In genomic region chr11:2092956-2093412, GRCh38 we compare ENCODE assay signal across 9 cellular contexts. TPM values are rescaled to one million over a fixed set of nuclear protein-coding genes. Genes with fewer than 3 reads are reported as not detected.
DNase-seq lines count a peak whose midpoint lies in the region; ATAC-seq and TF ChIP-seq lines count a peak whose summit lies in the region.
"Had no signal": no experiment of that assay in that cellular context is flagged by ENCODE, and none has a peak within 500 bp of the region (broad histone marks: within the 10 kb centered on the region; RNA-seq: fewer than 3 reads in every experiment).

No MANE protein-coding gene starts in this region.

- no peak overlapping the region for H3K4me3 ChIP-seq in kidney epithelial cell (ENCODE audit: low read depth, low read length)
- H3K4me3 ChIP-seq: cardiac muscle cell had no signal

- no peaks in the 10 kb centered on the region for H3K27me3 ChIP-seq in kidney epithelial cell (ENCODE audit: control insufficient read depth, insufficient read depth, low read length)
- H3K27me3 ChIP-seq: cardiac muscle cell had no signal

- no peak for TF ChIP-seq CTCF in kidney epithelial cell (IDR thresholded peaks at IDR 0.05; ENCODE audit: insufficient read depth, low read length, poor library complexity, severe bottlenecking)

- DNase-seq in ELR (ENCODE audit: low read depth): peak; percentile 19
- DNase-seq in NCI-H446 (lab: John Stamatoyannopoulos, UW): peak; percentile 58 to 86
- peak; percentile 46 for DNase-seq in activated naive CD4-positive, alpha-beta T cell treated with anti-CD3 and anti-CD28 coated beads, Interleukin-2, amount 50 U/mL, for 16 hours
- DNase-seq in kidney epithelial cell (ENCODE audit: low read depth): peak; percentile 57
- peak; percentile 57 for DNase-seq in stimulated activated naive CD8-positive, alpha-beta T cell treated with anti-CD3 and anti-CD28 coated beads, Interleukin-15, Interleukin-2, amounts not matched to agents 100 U/mL and 50 U/mL, for 24 hours

- H3K36me3 ChIP-seq in kidney epithelial cell (ENCODE audit: control insufficient read depth, insufficient read depth, low read length): no peaks in the 10 kb centered on the region
- H3K36me3 ChIP-seq: cardiac muscle cell had no signal

- ATAC-seq in stimulated activated naive CD8-positive, alpha-beta T cell treated with anti-CD3 and anti-CD28 coated beads, Interleukin-15, Interleukin-2, amounts not matched to agents 100 U/mL and 50 U/mL, for 24 hours: peak; percentile 29
- ATAC-seq in HG02623 (IDR thresholded peaks at IDR 0.05; ENCODE audit: unreplicated experiment) (no peak), HG03139 (IDR thresholded peaks at IDR 0.05; ENCODE audit: unreplicated experiment) (no peak), HG03175 (IDR thresholded peaks at IDR 0.05; ENCODE audit: unreplicated experiment) (no peak)

RNA-seq across cellular contexts. Expression of gene IGF2, which starts 46.2 kb away (rescaled TPM):
- 8.7 and 11.4 TPM in 2 replicates for total RNA-seq in kidney epithelial cell

Comparison
In these comparisons a context has a peak if more than half of its experiments do, and no peak if none do; other contexts are left out.
1. DNase-seq: peak in every context shown above with its lines; median percentile 72 in NCI-H446; 57 in kidney epithelial cell; 57 in stimulated activated naive CD8-positive, alpha-beta T cell treated with anti-CD3 and anti-CD28 coated beads, Interleukin-15, Interleukin-2, amounts not matched to agents 100 U/mL and 50 U/mL, for 24 hours; 46 in activated naive CD4-positive, alpha-beta T cell treated with anti-CD3 and anti-CD28 coated beads, Interleukin-2, amount 50 U/mL, for 16 hours; 19 in ELR.